1 cellular context compared by ENCODE assay signal in genomic region chr18:37383036-37383788, GRCh38.
TF ChIP-seq lines count a peak whose summit lies in the region.

No MANE protein-coding gene starts in this region.

TF ChIP-seq in HepG2, 621 proteins besides CTCF, POLR2A, EP300 and RAD21:
- TF ChIP-seq ZNF276 (CRISPR knock-in tag; IDR thresholded peaks at IDR 0.05; ENCODE audit: low read depth) (no peak), THAP9 (CRISPR knock-in tag; IDR thresholded peaks at IDR 0.05; ENCODE audit: borderline replicate concordance) (no peak), ASH2L (IDR thresholded peaks at IDR 0.05; ENCODE audit: insufficient read length, low read depth, low read length) (no peak), ZNF34 (CRISPR knock-in tag; IDR thresholded peaks at IDR 0.05; ENCODE audit: borderline replicate concordance) (no peak), HNRNPUL1 (IDR thresholded peaks at IDR 0.05; ENCODE audit: low read depth, low read length) (no peak), AKNA (CRISPR knock-in tag; IDR thresholded peaks at IDR 0.05; ENCODE audit: borderline replicate concordance) (no peak), ZKSCAN5 (CRISPR knock-in tag; IDR thresholded peaks at IDR 0.05) (no peak), MTA1 (CRISPR knock-in tag; IDR thresholded peaks at IDR 0.05; ENCODE audit: borderline replicate concordance) (no peak), MAX (IDR thresholded peaks at IDR 0.05) (no peak), TIGD3 (CRISPR knock-in tag; IDR thresholded peaks at IDR 0.05; ENCODE audit: borderline replicate concordance) (no peak), ARID2 (CRISPR knock-in tag; IDR thresholded peaks at IDR 0.05; ENCODE audit: borderline replicate concordance) (no peak), RNF2 (conservative IDR thresholded peaks at IDR 0.05; ENCODE audit: low read depth) (no peak), ZNF878 (CRISPR knock-in tag; IDR thresholded peaks at IDR 0.05) (no peak), ZNF660 (CRISPR knock-in tag; IDR thresholded peaks at IDR 0.05; ENCODE audit: borderline replicate concordance, low read depth) (no peak), ZNF614 (CRISPR knock-in tag; IDR thresholded peaks at IDR 0.05; ENCODE audit: borderline replicate concordance) (no peak), ETV6 (CRISPR knock-in tag; conservative IDR thresholded peaks at IDR 0.05) (no peak), IRF2 (CRISPR knock-in tag; IDR thresholded peaks at IDR 0.05) (no peak), DMTF1 (CRISPR knock-in tag; IDR thresholded peaks at IDR 0.05) (no peak), SRF (IDR thresholded peaks at IDR 0.05; ENCODE audit: low read depth, low read length) (no peak)
